Comparison of ENCODE assay signal across 8 cellular contexts in the genomic region with DNA sequence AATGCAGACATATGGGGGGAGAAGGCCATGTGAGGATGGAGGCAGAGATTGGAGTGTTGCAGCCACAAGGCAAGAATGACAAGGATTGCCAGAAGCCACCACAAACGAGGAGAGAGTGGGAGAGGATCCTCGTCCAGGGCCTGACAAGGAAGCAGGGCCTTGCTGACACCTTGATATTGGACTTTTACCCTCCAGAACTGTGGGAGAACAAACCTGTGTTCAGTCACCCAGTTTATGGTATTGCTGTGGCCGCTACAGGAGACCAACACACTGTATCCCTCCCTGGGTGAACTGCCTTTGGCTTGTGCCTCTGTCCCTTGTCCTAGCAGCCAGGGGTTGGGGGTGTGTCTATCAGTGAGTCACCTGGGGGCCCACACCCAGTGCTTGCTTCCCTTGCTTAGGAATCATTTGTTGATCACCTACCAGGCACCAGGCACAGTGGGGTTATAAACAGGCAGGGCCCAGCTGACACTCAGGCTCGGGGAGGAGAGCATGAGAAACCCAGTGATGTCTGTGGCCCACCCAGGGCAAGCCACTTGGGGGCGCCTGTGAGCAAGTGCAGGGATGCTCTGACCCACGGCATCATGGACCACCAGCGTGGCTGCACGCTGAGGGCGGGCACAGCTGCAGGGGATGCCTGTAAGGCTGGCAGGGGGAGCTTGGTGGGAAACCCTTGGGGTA. TPM values are rescaled to one million over a fixed set of nuclear protein-coding genes. Genes with fewer than 3 reads are reported as not detected.
DNase-seq lines count a peak whose midpoint lies in the region; ATAC-seq, FAIRE-seq and TF ChIP-seq lines count a peak whose summit lies in the region.

No MANE protein-coding gene starts in this region.

- H4K20me1 ChIP-seq in H9 (ENCODE audit: control insufficient read depth, insufficient read depth, insufficient read length) (no peaks in the 10 kb centered on the region), keratinocyte (ENCODE audit: control insufficient read depth, extremely low read depth, insufficient read depth, low read length) (no peaks in the 10 kb centered on the region)

- no peaks in the 10 kb centered on the region for H3K36me3 Mint-ChIP-seq in H9 (ENCODE audit: insufficient read depth in 1 of 3, low read depth in 3 of 3)
- H3K36me3 Mint-ChIP-seq in activated CD8-positive, alpha-beta T cell treated with anti-CD3 and anti-CD28 coated beads, Interleukin-2, amount 10 ng/mL, durations not matched to agents 7 days and 5 days (ENCODE audit: low read depth): peaks cover 1% of the 10 kb centered on the region

- no peak overlapping the region for H2BK120ac ChIP-seq in H9 (ENCODE audit: low read depth, low read length, poor library complexity, severe bottlenecking)

- H3K27ac ChIP-seq in H9 (ENCODE audit: insufficient read length, low read depth, low read length): no peak overlapping the region
- H3K27ac ChIP-seq in keratinocyte (ENCODE audit: control insufficient read depth, insufficient read depth, low read length): no peak overlapping the region

- ATAC-seq in activated CD8-positive, alpha-beta T cell treated with anti-CD3 and anti-CD28 coated beads, Interleukin-2, amount 10 ng/mL, durations not matched to agents 7 days and 5 days: peak; percentile 40
- ATAC-seq in HG03196 (IDR thresholded peaks at IDR 0.05; ENCODE audit: unreplicated experiment) (no peak), HG02623 (IDR thresholded peaks at IDR 0.05; ENCODE audit: unreplicated experiment) (no peak)

- H2BK20ac ChIP-seq in H9 (ENCODE audit: low read depth, low read length, poor library complexity, severe bottlenecking): no peak overlapping the region

- H2BK5ac ChIP-seq in H9 (ENCODE audit: insufficient read length, low read length): no peak overlapping the region

- H3K36me3 ChIP-seq in BJ (ENCODE audit: control insufficient read depth, insufficient read depth, low read length) (no peaks in the 10 kb centered on the region), keratinocyte (ENCODE audit: control insufficient read depth in 2 of 2, extremely low read depth in 1 of 2, insufficient read depth in 2 of 2, low read length in 2 of 2) (no peaks in the 10 kb centered on the region)

- H3K4me1 Mint-ChIP-seq in H9: peaks cover 4 to 8% of the 10 kb centered on the region in 2 experiments; a peak in 3 of 4 replicates
- H3K4me1 Mint-ChIP-seq in activated CD8-positive, alpha-beta T cell treated with anti-CD3 and anti-CD28 coated beads, Interleukin-2, amount 10 ng/mL, durations not matched to agents 7 days and 5 days (ENCODE audit: low read depth): peaks cover 11% of the 10 kb centered on the region

- no peak overlapping the region for H3K4ac ChIP-seq in H9 (ENCODE audit: low read depth, low read length)

- H3K4me3 ChIP-seq in BJ (ENCODE audit: low read depth, low read length) (no peak overlapping the region), keratinocyte (ENCODE audit: control insufficient read depth in 2 of 3, extremely low read depth in 1 of 3, insufficient read depth in 2 of 3, low read depth in 1 of 3, low read length in 3 of 3) (no peak overlapping the region)

- no peaks in the 10 kb centered on the region for H3K9me3 Mint-ChIP-seq in H9
- H3K9me3 Mint-ChIP-seq in activated CD8-positive, alpha-beta T cell treated with anti-CD3 and anti-CD28 coated beads, Interleukin-2, amount 10 ng/mL, durations not matched to agents 7 days and 5 days (ENCODE audit: insufficient read depth): no peaks in the 10 kb centered on the region

- peak; percentile 57 for TF ChIP-seq CTCF in BJ (IDR thresholded peaks at IDR 0.05; ENCODE audit: insufficient read depth, low read depth, low read length)
- peak; percentile 93 for TF ChIP-seq CTCF in H9 (conservative IDR thresholded peaks at IDR 0.05)
- TF ChIP-seq CTCF in keratinocyte (optimal IDR thresholded peaks at IDR 0.05 in 1 of 3, IDR thresholded peaks at IDR 0.05 in 1 of 3, conservative IDR thresholded peaks at IDR 0.05 in 1 of 3; ENCODE audit: extremely low read depth in 1 of 3, insufficient read depth in 2 of 3, low read length in 3 of 3): peak in 2 of 3 experiments; percentile 52 to 58

- CTCF ChIA-PET in BJ (lab: Yijun Ruan, JAX): interaction anchor here (0.6 to 1.4 kb wide), 4 partner anchors 14 to 109 kb away, joined by 3 to 5 read pairs (median 3); no protein-coding TSS in a partner anchor
- CTCF ChIA-PET in activated CD8-positive, alpha-beta T cell treated with anti-CD3 and anti-CD28 coated beads, Interleukin-2, amount 10 ng/mL, durations not matched to agents 7 days and 5 days (lab: Charles Lee): interaction anchor here (0.9 to 2.0 kb wide), 4 partner anchors 10 to 107 kb away, joined by 3 to 17 read pairs (median 4); no protein-coding TSS in a partner anchor

- no peak overlapping the region for H2AK5ac ChIP-seq in H9 (ENCODE audit: insufficient read length, low read length)

- H4K8ac ChIP-seq in H9 (replicated peaks; ENCODE audit: insufficient read length, low read depth, low read length): no peak overlapping the region

- no peak overlapping the region for H3K9ac ChIP-seq in H9 (ENCODE audit: extremely low read depth, insufficient read length, low read length)
- H3K9ac ChIP-seq in keratinocyte (ENCODE audit: control insufficient read depth, extremely low read depth, insufficient read depth, low read length): no peak overlapping the region

- no peak overlapping the region for H3K56ac ChIP-seq in H9 (ENCODE audit: insufficient read length, low read depth, low read length)

- H3K27me3 ChIP-seq in BJ (ENCODE audit: control insufficient read depth, insufficient read depth, low read length) (no peaks in the 10 kb centered on the region), H9 (ENCODE audit: insufficient read depth, low read length) (no peaks in the 10 kb centered on the region), keratinocyte (ENCODE audit: control insufficient read depth, extremely low read depth, insufficient read depth, low read length) (no peaks in the 10 kb centered on the region)

- H3K4me3 Mint-ChIP-seq in H9: no peak overlapping the region
- H3K4me3 Mint-ChIP-seq in activated CD8-positive, alpha-beta T cell treated with anti-CD3 and anti-CD28 coated beads, Interleukin-2, amount 10 ng/mL, durations not matched to agents 7 days and 5 days: no peak overlapping the region

- H2BK15ac ChIP-seq in H9 (ENCODE audit: low read depth, low read length): no peak overlapping the region

- no peak overlapping the region for H2BK12ac ChIP-seq in H9 (ENCODE audit: insufficient read length, low read depth, low read length)

- no peak overlapping the region for H4K5ac ChIP-seq in H9 (ENCODE audit: insufficient read length, low read depth, low read length)

- H3K79me2 ChIP-seq in H9 (ENCODE audit: insufficient read depth, low read length) (no peaks in the 10 kb centered on the region), keratinocyte (ENCODE audit: control insufficient read depth, insufficient read depth, low read length) (no peaks in the 10 kb centered on the region)

- dilution Hi-C loops in keratinocyte (cut with MboI; ENCODE audit: extremely low pct_ligation_motif_present, low sequenced_read_pairs): no loop called here

- no peaks in the 10 kb centered on the region for H3K27me3 Mint-ChIP-seq in H9 (ENCODE audit: low read depth)
- H3K27me3 Mint-ChIP-seq in activated CD8-positive, alpha-beta T cell treated with anti-CD3 and anti-CD28 coated beads, Interleukin-2, amount 10 ng/mL, durations not matched to agents 7 days and 5 days (ENCODE audit: low read depth): no peaks in the 10 kb centered on the region

- no peaks in the 10 kb centered on the region for H3K79me1 ChIP-seq in H9 (ENCODE audit: insufficient read depth, low read depth, low read length, poor library complexity, severe bottlenecking)

- no peaks in the 10 kb centered on the region for H3K9me1 ChIP-seq in keratinocyte (ENCODE audit: control insufficient read depth, extremely low read depth, insufficient read depth, low read length)

- no peak overlapping the region for H3K18ac ChIP-seq in H9 (ENCODE audit: insufficient read length, low read depth, low read length)

- no peaks in the 10 kb centered on the region for H3K23me2 ChIP-seq in H9 (ENCODE audit: insufficient read length, low read depth, low read length, poor library complexity, severe bottlenecking)

- no peak overlapping the region for H3K27ac Mint-ChIP-seq in H9
- no peak overlapping the region for H3K27ac Mint-ChIP-seq in activated CD8-positive, alpha-beta T cell treated with anti-CD3 and anti-CD28 coated beads, Interleukin-2, amount 10 ng/mL, durations not matched to agents 7 days and 5 days

- H3K4me1 ChIP-seq in H9 (ENCODE audit: insufficient read depth, low read length): peaks cover 3% of the 10 kb centered on the region; the same call in 1 of the 2 replicates
- H3K4me1 ChIP-seq in keratinocyte (ENCODE audit: control insufficient read depth, extremely low read depth, insufficient read depth, low read length): no peaks in the 10 kb centered on the region

- no peak overlapping the region for H2AFZ ChIP-seq in H9 (ENCODE audit: low read length)
- no peak overlapping the region for H2AFZ ChIP-seq in keratinocyte (ENCODE audit: control insufficient read depth, low read length)

- FAIRE-seq in keratinocyte (lab: Jason Lieb, UNC): no peak

- H3K4me2 ChIP-seq in H9 (ENCODE audit: insufficient read depth, insufficient read length, low read length): no peak overlapping the region
- no peak overlapping the region for H3K4me2 ChIP-seq in keratinocyte (ENCODE audit: control insufficient read depth, extremely low read depth, insufficient read depth, low read depth, low read length)

- H3K14ac ChIP-seq in H9 (ENCODE audit: insufficient read depth, low read length): no peak overlapping the region

- POLR2A ChIA-PET in BJ (lab: Charles Lee): no interaction called here
- POLR2A ChIA-PET in activated CD8-positive, alpha-beta T cell treated with anti-CD3 and anti-CD28 coated beads, Interleukin-2, amount 10 ng/mL, durations not matched to agents 7 days and 5 days (lab: Charles Lee): no interaction called here

- no CpG with 5 or more reads among the region's 9 CpGs for WGBS in H9 (ENCODE audit: extremely low coverage, insufficient read length, low lambda C conversion rate)

- no peak overlapping the region for H3K23ac ChIP-seq in H9 (ENCODE audit: insufficient read length, low read depth, low read length)

- H3T11ph ChIP-seq in H9 (ENCODE audit: low read length): no peak overlapping the region

- DNase-seq in BJ (ENCODE audit: low read depth): no peak
- peak; percentile 79 for DNase-seq in H9
- DNase-seq in activated CD8-positive, alpha-beta T cell treated with anti-CD3 and anti-CD28 coated beads, Interleukin-2, amount 10 ng/mL, durations not matched to agents 7 days and 5 days: peak; percentile 59
- DNase-seq in keratinocyte (ENCODE audit: low read depth, low spot score): no peak
- DNase-seq in NCI-H510A (lab: John Stamatoyannopoulos, UW): no peak
- no peak for DNase-seq in MV-4-11 (lab: John Stamatoyannopoulos, UW)

- H3K9me3 ChIP-seq in H9 (ENCODE audit: control insufficient read depth, low read depth, low read length): no peaks in the 10 kb centered on the region
- no peaks in the 10 kb centered on the region for H3K9me3 ChIP-seq in keratinocyte (ENCODE audit: control insufficient read depth, low read depth, low read length)

- H4K91ac ChIP-seq in H9 (ENCODE audit: insufficient read length, low read depth, low read length): no peak overlapping the region

RNA-seq across cellular contexts. Expression of gene TMEM185B, which starts 17.2 kb away (rescaled TPM):
- 20.0 and 32.0 TPM in 2 replicates for polyA plus RNA-seq in BJ (2011; rRNA removed)
- 9.6 and 12.8 TPM in 2 replicates for polyA minus RNA-seq in BJ (2011; rRNA and poly(A)+ RNA removed)
- 28.4 and 29.0 TPM in 2 replicates for total RNA-seq in H9 (2021)
- total RNA-seq in activated CD8-positive, alpha-beta T cell treated with anti-CD3 and anti-CD28 coated beads, Interleukin-2, amount 10 ng/mL, durations not matched to agents 7 days and 5 days: 10 to 100 TPM; 25.6 to 25.8 TPM
- 7.8 to 27.8 TPM (median 13.4 TPM) in 3 replicates for polyA plus RNA-seq in keratinocyte
- polyA plus RNA-seq in keratinocyte (2011; ENCODE audit: low read depth): 1.3 TPM
- polyA plus RNA-seq in keratinocyte (2011; cell fraction: cytosol; rRNA removed): 7.3 and 8.6 TPM in 2 replicates
- polyA plus RNA-seq in keratinocyte (2011; cell fraction: nucleus; rRNA removed): 30.7 and 33.7 TPM in 2 replicates
- polyA plus RNA-seq in keratinocyte (2012; ENCODE audit: low replicate concordance): 12.5 and 17.9 TPM in 2 replicates
- 7.5 to 39.5 TPM (median 8.8 TPM) in 3 replicates for polyA minus RNA-seq in keratinocyte
- polyA minus RNA-seq in keratinocyte (2011; cell fraction: cytosol; rRNA and poly(A)+ RNA removed): 4.8 TPM
- polyA minus RNA-seq in keratinocyte (2011; cell fraction: nucleus; rRNA and poly(A)+ RNA removed): 12.8 and 19.5 TPM in 2 replicates

RNA-seq across cellular contexts. Expression of gene RALB, which starts 46.6 kb away (rescaled TPM):
- 33.3 and 60.7 TPM in 2 replicates for polyA plus RNA-seq in BJ (2011; rRNA removed)
- 29.6 and 38.8 TPM in 2 replicates for polyA minus RNA-seq in BJ (2011; rRNA and poly(A)+ RNA removed)
- 24.6 and 27.1 TPM in 2 replicates for total RNA-seq in H9 (2021)
- total RNA-seq in activated CD8-positive, alpha-beta T cell treated with anti-CD3 and anti-CD28 coated beads, Interleukin-2, amount 10 ng/mL, durations not matched to agents 7 days and 5 days: 10 to 100 TPM; 39.4 to 45.4 TPM
- 52.8 to 80.8 TPM (median 60.6 TPM) in 3 replicates for polyA plus RNA-seq in keratinocyte
- polyA plus RNA-seq in keratinocyte (2011; ENCODE audit: low read depth): 54.8 TPM
- polyA plus RNA-seq in keratinocyte (2011; cell fraction: cytosol; rRNA removed): 63.8 and 90.6 TPM in 2 replicates
- 26.9 and 35.5 TPM in 2 replicates for polyA plus RNA-seq in keratinocyte (2011; cell fraction: nucleus; rRNA removed)
- 43.6 and 58.8 TPM in 2 replicates for polyA plus RNA-seq in keratinocyte (2012; ENCODE audit: low replicate concordance)
- 8.1 to 32.2 TPM (median 25.4 TPM) in 3 replicates for polyA minus RNA-seq in keratinocyte
- 33.6 TPM for polyA minus RNA-seq in keratinocyte (2011; cell fraction: cytosol; rRNA and poly(A)+ RNA removed)
- polyA minus RNA-seq in keratinocyte (2011; cell fraction: nucleus; rRNA and poly(A)+ RNA removed): 9.0 and 11.5 TPM in 2 replicates

Comparison
In these comparisons a context has a peak if more than half of its experiments do, and no peak if none do; other contexts are left out.
1. DNase-seq: peak in H9 (single experiment) and activated CD8-positive, alpha-beta T cell treated with anti-CD3 and anti-CD28 coated beads, Interleukin-2, amount 10 ng/mL, durations not matched to agents 7 days and 5 days (single experiment); none in BJ (single experiment), keratinocyte (single experiment), NCI-H510A (single experiment) and MV-4-11 (single experiment).
2. Peak in every context shown above with its lines, with median percentiles within 50 percentile points of each other: CTCF ChIP-seq.